11 cellular contexts compared by ENCODE assay signal in genomic region chr3:74643636-74644035, GRCh38. TPM values are rescaled to one million over a fixed set of nuclear protein-coding genes. Genes with fewer than 3 reads are reported as not detected.
DNase-seq lines count a peak whose midpoint lies in the region; ATAC-seq and TF ChIP-seq lines count a peak whose summit lies in the region.
"Had no signal": no experiment of that assay in that cellular context is flagged by ENCODE, and none has a peak within 500 bp of the region (broad histone marks: within the 10 kb centered on the region; RNA-seq: fewer than 3 reads in every experiment).

No MANE protein-coding gene starts in this region.

- no peaks in the 10 kb centered on the region for H3K36me3 ChIP-seq in GM23248 (ENCODE audit: low read depth)
- H3K36me3 ChIP-seq in adrenal gland (replicated peaks in 1 of 2): no peaks in the 10 kb centered on the region
- H3K36me3 ChIP-seq in gastrocnemius medialis: no peaks in the 10 kb centered on the region
- H3K36me3 ChIP-seq: HAP-1 had no signal

- intact Hi-C loops in adrenal gland (cut with DNase I): no loop called here
- intact Hi-C loops in right cardiac atrium (cut with DNase I): no loop called here
- intact Hi-C loops in gastrocnemius medialis (cut with DNase I; ENCODE audit: low total_unique reads): no loop called here

- peak; percentile 98 to 99 for ATAC-seq in right cardiac atrium
- peak; percentile 99 for ATAC-seq in gastrocnemius medialis
- ATAC-seq in GM18505 (IDR thresholded peaks at IDR 0.05; ENCODE audit: unreplicated experiment): no peak

- no peak for TF ChIP-seq CTCF in adrenal gland (IDR thresholded peaks at IDR 0.05)
- no peak for TF ChIP-seq CTCF in gastrocnemius medialis (IDR thresholded peaks at IDR 0.05 in 4 of 5, conservative IDR thresholded peaks at IDR 0.05 in 1 of 5)

- no peaks in the 10 kb centered on the region for H4K20me1 ChIP-seq in GM23248 (ENCODE audit: insufficient read depth)

- H3K27me3 ChIP-seq in GM23248 (replicated peaks; ENCODE audit: insufficient read depth) (no peaks in the 10 kb centered on the region), adrenal gland (no peaks in the 10 kb centered on the region), right cardiac atrium (ENCODE audit: control insufficient read depth, insufficient read depth) (no peaks in the 10 kb centered on the region), gastrocnemius medialis (no peaks in the 10 kb centered on the region)

- no peaks in the 10 kb centered on the region for H3F3A ChIP-seq in GM23248 (ENCODE audit: insufficient read depth)

- H3K9me2 ChIP-seq in GM23248 (ENCODE audit: insufficient read depth): no peaks in the 10 kb centered on the region

- H3K4me3 ChIP-seq in GM23248 (no peak overlapping the region), adrenal gland (no peak overlapping the region), right cardiac atrium (ENCODE audit: low read length) (no peak overlapping the region), gastrocnemius medialis (peak overlapping the region in 1 of 4 donors; percentile 6)
- H3K4me3 ChIP-seq: HAP-1 had no signal

- TF ChIP-seq POLR2A in adrenal gland (IDR thresholded peaks at IDR 0.05): no peak
- TF ChIP-seq POLR2A in gastrocnemius medialis (IDR thresholded peaks at IDR 0.05): no peak
- TF ChIP-seq POLR2A in GM18505 (IDR thresholded peaks at IDR 0.05; ENCODE audit: borderline replicate concordance, extremely low read depth, insufficient read depth, insufficient read length): no peak

- H3K4me2 ChIP-seq in GM23248 (ENCODE audit: unreplicated experiment): peak overlapping the region; percentile 6

- H3K9ac ChIP-seq in GM23248: peak overlapping the region; percentile 4; the same call in 1 of the 2 replicates

- H2AFZ ChIP-seq in GM23248: peak overlapping the region; percentile 61

- H3K9me3 ChIP-seq in GM23248 (ENCODE audit: low read depth): no peaks in the 10 kb centered on the region
- no peaks in the 10 kb centered on the region for H3K9me3 ChIP-seq in adrenal gland (replicated peaks in 1 of 3)
- H3K9me3 ChIP-seq in right cardiac atrium (ENCODE audit: control insufficient read depth, low read length): no peaks in the 10 kb centered on the region
- no peaks in the 10 kb centered on the region for H3K9me3 ChIP-seq in gastrocnemius medialis
- H3K9me3 ChIP-seq: HAP-1 had no signal

- DNase-seq in GM23248: peak; percentile 72
- peak; percentile 30 to 90 (median 43) for DNase-seq in adrenal gland
- DNase-seq in right cardiac atrium: peak; percentile 32 to 67 (median 66)
- DNase-seq in gastrocnemius medialis: peak; percentile 71 to 74
- no peak for DNase-seq in iPS-NIHi11 (ENCODE audit: low spot score)
- no peak for DNase-seq in NK-92 (lab: John Stamatoyannopoulos, UW; ENCODE audit: unreplicated experiment)
- no peak for DNase-seq in cerebellar cortex (ENCODE audit: low spot score)
- DNase-seq: activated naive CD4-positive, alpha-beta T cell treated with Interleukin-2 at 50 U/mL for 16 hours; NCI-H1048 had no signal

- in situ Hi-C loops in GM23248 (cut with MboI) (loop anchor here (25.0 kb wide), 1 partner anchor 781 kb away; no protein-coding TSS in a partner anchor), gastrocnemius medialis (cut with MboI; ENCODE audit: low sequenced_read_pairs in 4 of 4) (no loop called here)

- H3K4me1 ChIP-seq in GM23248 (ENCODE audit: insufficient read depth) (peaks cover 35% of the 10 kb centered on the region), adrenal gland (replicated peaks in 1 of 2) (peaks cover 0 to 7% of the 10 kb centered on the region in 2 donors), right cardiac atrium (ENCODE audit: control insufficient read depth, insufficient read depth, low read length) (no peaks in the 10 kb centered on the region), gastrocnemius medialis (peaks cover 3 to 15% of the 10 kb centered on the region in 2 donors)
- H3K4me1 ChIP-seq: HAP-1 had no signal

- H3K79me2 ChIP-seq in GM23248 (ENCODE audit: insufficient read depth): no peaks in the 10 kb centered on the region

- H3K27ac ChIP-seq in GM23248 (no peak overlapping the region), adrenal gland (peak overlapping the region in 1 of 5 donors; percentile 59), right cardiac atrium (ENCODE audit: low read length) (peak overlapping the region; percentile 96), gastrocnemius medialis (peak overlapping the region; percentile 17 to 83 (median 61))

- 16 to 20% methylated on average over 5 of the region's 5 CpGs for WGBS in GM23248 (ENCODE audit: low coverage in 1 of 2, low lambda C conversion rate in 2 of 2, missing lambda C conversion rate in 2 of 2), 2 experiments
- 23 to 37% (median 31%) methylated on average over 5 of the region's 5 CpGs for WGBS in adrenal gland, 4 donors
- WGBS in right cardiac atrium: 9% methylated on average over 5 of the region's 5 CpGs

RNA-seq across cellular contexts. Expression of gene CNTN3, which starts 29.2 kb away (rescaled TPM):
- 18.5 and 24.4 TPM in 2 replicates for total RNA-seq in GM23248 (2014; rRNA removed; shearing (Covaris generic))
- polyA plus RNA-seq in GM23248 (2016; fragmentation: Nextera tagmentation; extraction: Ambion mirVana) (4.3 and 5.6 TPM in 2 replicates), adrenal gland (1 to 10 TPM; 1.3 to 6.3 (median 2.1) TPM), right cardiac atrium (5.6 TPM)
- total RNA-seq in adrenal gland (1 to 10 TPM in 3 of 8 donors, under 1 TPM in 4, not detected in 1; 0.09 to 4.5 (median 0.84) TPM), right cardiac atrium (1 to 10 TPM; 6.3 to 9.5 (median 7.8) TPM), gastrocnemius medialis (under 1 TPM in 3 of 4 donors, not detected in 1; 0.24 to 0.49 (median 0.36) TPM)

Comparison
In these comparisons a context has a peak if more than half of its experiments do, and no peak if none do; other contexts are left out.
1. DNase-seq: peak in GM23248 (single experiment), adrenal gland (7 of 7), right cardiac atrium (3 of 3) and gastrocnemius medialis (2 of 2); none in iPS-NIHi11 (single experiment), NK-92 (single experiment) and cerebellar cortex (single experiment).